In genomic region chr11:78417888-78418583, GRCh38 we compare ENCODE assay signal across 8 cellular contexts. TPM values are rescaled to one million over a fixed set of nuclear protein-coding genes. Genes with fewer than 3 reads are reported as not detected.
A peak's percentile ranks its signal among the peaks of the same experiment; 100 is the strongest.
DNase-seq lines count a peak whose midpoint lies in the region; ATAC-seq and TF ChIP-seq lines count a peak whose summit lies in the region.

No MANE protein-coding gene starts in this region.

- peaks cover 31% of the 10 kb centered on the region for H3K27me3 Mint-ChIP-seq in activated CD8-positive, alpha-beta T cell treated with anti-CD3 and anti-CD28 coated beads for 36 hours
- no peaks in the 10 kb centered on the region for H3K27me3 Mint-ChIP-seq in memory B cell

- H3K9me3 ChIP-seq in effector memory CD4-positive, alpha-beta T cell (ENCODE audit: control insufficient read depth, low read length): no peaks in the 10 kb centered on the region

- peaks cover 7% of the 10 kb centered on the region for H3K4me1 ChIP-seq in effector memory CD4-positive, alpha-beta T cell (ENCODE audit: control insufficient read depth, insufficient read depth, low read length, poor library complexity, severe bottlenecking)

- TF ChIP-seq CTCF in activated CD8-positive, alpha-beta T cell treated with anti-CD3 and anti-CD28 coated beads for 36 hours (IDR thresholded peaks at IDR 0.05): peak; percentile 24

- DNase-seq in AG20443 (ENCODE audit: low spot score) (peak; percentile 94), NCI-H69 (lab: John Stamatoyannopoulos, UW) (peak; percentile 98), memory B cell (ENCODE audit: low spot score in 2 of 2) (peak; percentile 80 to 84)
- DNase-seq in activated CD8-positive, alpha-beta T cell treated with anti-CD3 and anti-CD28 coated beads for 36 hours: peak; percentile 76
- peak; percentile 62 to 68 (median 67) for DNase-seq in effector memory CD4-positive, alpha-beta T cell
- DNase-seq in stimulated activated CD8-positive, alpha-beta memory T cell treated with anti-CD3 and anti-CD28 coated beads, Interleukin-12 subunit alpha, Interleukin-12 subunit beta, amount 100 ng/mL, for 1 hour (ENCODE audit: low read depth): peak; percentile 59

- POLR2A ChIA-PET in activated CD8-positive, alpha-beta T cell treated with anti-CD3 and anti-CD28 coated beads for 36 hours (lab: Charles Lee): interaction anchor here (0.6 to 2.5 kb wide), 7 partner anchors 33 to 400 kb away, joined by 3 to 8 read pairs (median 3); partner anchors contain the start of gene USP35

- no peaks in the 10 kb centered on the region for H3K27me3 ChIP-seq in effector memory CD4-positive, alpha-beta T cell (replicated peaks; ENCODE audit: control insufficient read depth, insufficient read depth, low read length, poor library complexity, severe bottlenecking)

- intact Hi-C loops in activated CD8-positive, alpha-beta T cell treated with anti-CD3 and anti-CD28 coated beads for 36 hours (cut with micrococcal nuclease): loop anchor here (2.0 to 10.0 kb wide), 2 partner anchors 147 to 193 kb away; no protein-coding TSS in a partner anchor

- H3K27ac ChIP-seq in effector memory CD4-positive, alpha-beta T cell (ENCODE audit: insufficient read depth, low read length, poor library complexity, severe bottlenecking): peak overlapping the region; percentile 47

- CTCF ChIA-PET in activated CD8-positive, alpha-beta T cell treated with anti-CD3 and anti-CD28 coated beads for 36 hours (lab: Charles Lee): interaction anchor here (0.6 to 7.1 kb wide), 12 partner anchors 11 to 338 kb away, joined by 3 to 94 read pairs (median 4); partner anchors contain the start of genes ALG8 and NDUFC2

- peak overlapping the region; percentile 75 for H3K4me3 Mint-ChIP-seq in activated CD8-positive, alpha-beta T cell treated with anti-CD3 and anti-CD28 coated beads for 36 hours
- H3K4me3 Mint-ChIP-seq in memory B cell: peak overlapping the region; percentile 82

- ATAC-seq in GM19023 (IDR thresholded peaks at IDR 0.05; ENCODE audit: unreplicated experiment) (peak; percentile 55), HG03354 (IDR thresholded peaks at IDR 0.05; ENCODE audit: poor library complexity, severe bottlenecking, unreplicated experiment) (peak; percentile 52), memory B cell (ENCODE audit: low read depth) (peak; percentile 63)
- peak; percentile 74 for ATAC-seq in activated CD8-positive, alpha-beta T cell treated with anti-CD3 and anti-CD28 coated beads for 36 hours

- H3K4me3 ChIP-seq in effector memory CD4-positive, alpha-beta T cell (ENCODE audit: insufficient read depth, low read depth, low read length, poor library complexity, severe bottlenecking): peak overlapping the region; percentile 81

- H3K4me1 Mint-ChIP-seq in activated CD8-positive, alpha-beta T cell treated with anti-CD3 and anti-CD28 coated beads for 36 hours (ENCODE audit: low read depth): peaks cover 26% of the 10 kb centered on the region
- peaks cover 42% of the 10 kb centered on the region for H3K4me1 Mint-ChIP-seq in memory B cell

- peak overlapping the region; percentile 40 for H3K27ac Mint-ChIP-seq in activated CD8-positive, alpha-beta T cell treated with anti-CD3 and anti-CD28 coated beads for 36 hours
- peak overlapping the region; percentile 45 for H3K27ac Mint-ChIP-seq in memory B cell

- H3K36me3 Mint-ChIP-seq in activated CD8-positive, alpha-beta T cell treated with anti-CD3 and anti-CD28 coated beads for 36 hours (ENCODE audit: low read depth): no peaks in the 10 kb centered on the region
- H3K36me3 Mint-ChIP-seq in memory B cell: no peaks in the 10 kb centered on the region

- no peaks in the 10 kb centered on the region for H3K9me3 Mint-ChIP-seq in activated CD8-positive, alpha-beta T cell treated with anti-CD3 and anti-CD28 coated beads for 36 hours
- no peaks in the 10 kb centered on the region for H3K9me3 Mint-ChIP-seq in memory B cell

- no peaks in the 10 kb centered on the region for H3K36me3 ChIP-seq in effector memory CD4-positive, alpha-beta T cell (ENCODE audit: control insufficient read depth, insufficient read depth, low read length)

RNA-seq across cellular contexts. Expression of gene GAB2, which starts 0.4 kb away (rescaled TPM):
- 1 to 10 TPM; 1.4 to 1.8 TPM for total RNA-seq in activated CD8-positive, alpha-beta T cell treated with anti-CD3 and anti-CD28 coated beads for 36 hours

Comparison
In these comparisons a context has a peak if more than half of its experiments do, and no peak if none do; other contexts are left out.
1. Peak in every context shown above with its lines: DNase-seq, ATAC-seq, H3K4me3 ChIP-seq and H3K27ac ChIP-seq.